ENCODE assay signal across 1 cellular context in the genomic region with DNA sequence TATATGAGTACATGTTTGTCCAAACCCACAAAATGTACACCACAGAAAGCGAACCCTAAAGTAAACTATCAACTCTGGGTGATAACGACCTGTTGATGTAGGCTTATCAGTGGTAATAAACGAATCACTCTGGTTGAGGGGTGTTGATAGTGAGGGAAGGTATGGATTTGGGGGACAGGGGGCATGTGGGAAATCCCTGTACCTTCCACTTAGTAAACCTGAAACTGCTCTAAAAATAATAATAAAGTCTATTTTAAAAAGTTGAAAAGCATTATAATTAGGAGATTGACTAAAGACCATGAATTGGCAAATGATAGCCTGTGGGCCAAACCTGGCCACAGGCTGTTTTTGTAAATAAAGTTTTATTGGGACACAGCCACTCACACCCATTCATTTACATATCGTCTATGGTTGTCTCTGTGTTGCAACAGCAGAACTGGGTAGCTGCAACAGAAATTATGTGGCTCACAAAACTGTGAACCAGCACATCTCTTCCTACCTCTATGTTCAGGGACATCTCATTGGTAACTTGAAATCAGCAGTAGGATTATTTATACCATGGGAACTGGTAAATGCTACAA.
A peak's percentile ranks its signal among the peaks of the same experiment; 100 is the strongest.
TF ChIP-seq lines count a peak whose summit lies in the region.

No MANE protein-coding gene starts in this region.

TF ChIP-seq in K562, 482 proteins besides CTCF, POLR2A, EP300 and RAD21 (continued from another document):
- TF ChIP-seq ZBTB40 (IDR thresholded peaks at IDR 0.05): peak; percentile 91
- 0 out of 2 replicates have a peak, but pooled peaks have one; percentile 63 for TF ChIP-seq ZBTB40 (CRISPR knock-in tag; IDR thresholded peaks at IDR 0.05)
TF ChIP-seq in K562: peak in this region for 1.
